ENCODE assay signal across 8 cellular contexts in genomic region chr5:131164931-131165727, GRCh38. TPM values are rescaled to one million over a fixed set of nuclear protein-coding genes. Genes with fewer than 3 reads are reported as not detected.
DNase-seq lines count a peak whose midpoint lies in the region; ATAC-seq and TF ChIP-seq lines count a peak whose summit lies in the region.

TSS of gene HINT1 (minus strand) at chr5:131165256. CDS start at chr5:131165205, 51 bp downstream.

- H2BK15ac ChIP-seq in mesendoderm (replicated peaks; ENCODE audit: low read depth): no peak within 1 kb of the TSS

- TF ChIP-seq CTCF in GM20000 (IDR thresholded peaks at IDR 0.05; ENCODE audit: extremely low read depth, missing control alignments): peak; percentile 7

- peak within 1 kb of the TSS; percentile 94 for H3K4ac ChIP-seq in mesendoderm (ENCODE audit: low read depth, low read length)

- H2BK120ac ChIP-seq in mesendoderm (ENCODE audit: low read depth, low read length): peak within 1 kb of the TSS; percentile 18

- ATAC-seq in effector memory CD8-positive, alpha-beta T cell (replicated peaks): peak; percentile 80

- H3K36me3 ChIP-seq in mesendoderm (ENCODE audit: control insufficient read depth, insufficient read depth, low read length): peaks cover 1% of the 10 kb centered on the region

- no peaks in the 10 kb centered on the region for H3K27me3 ChIP-seq in mesendoderm (ENCODE audit: insufficient read depth, low read length, poor library complexity)

- peaks cover 2% of the 10 kb centered on the region for H3K4me1 ChIP-seq in mesendoderm (ENCODE audit: control insufficient read depth, low read depth, low read length)

- peak within 1 kb of the TSS; percentile 68 for H4K5ac ChIP-seq in mesendoderm (ENCODE audit: low read length)

- peak within 1 kb of the TSS; percentile 98 for H4K8ac ChIP-seq in mesendoderm (ENCODE audit: low read depth, low read length)

- H3K4me3 ChIP-seq in mesendoderm (ENCODE audit: low read length): peak within 1 kb of the TSS; percentile 98

- H2BK5ac ChIP-seq in mesendoderm (ENCODE audit: low read length): peak within 1 kb of the TSS; percentile 85

- peak within 1 kb of the TSS; percentile 98 for H3K9ac ChIP-seq in mesendoderm (ENCODE audit: low read length)

- peaks cover 22 to 37% of the 10 kb centered on the region in 2 donors for H3K4me1 Mint-ChIP-seq in effector memory CD8-positive, alpha-beta T cell (ENCODE audit: low read depth in 2 of 2)

- H3K4me2 ChIP-seq in mesendoderm (ENCODE audit: low read length): peak within 1 kb of the TSS; percentile 79

- WGBS in mesendoderm (ENCODE audit: extremely low coverage, insufficient coverage, low lambda C conversion rate): no CpG with 5 or more reads among the region's 49 CpGs

- H3K9me3 Mint-ChIP-seq in effector memory CD8-positive, alpha-beta T cell: no peaks in the 10 kb centered on the region

- H3K4me3 Mint-ChIP-seq in effector memory CD8-positive, alpha-beta T cell: peak within 1 kb of the TSS; percentile 84 to 90

- peak within 1 kb of the TSS; percentile 93 to 94 for H3K27ac Mint-ChIP-seq in effector memory CD8-positive, alpha-beta T cell

- H3K56ac ChIP-seq in mesendoderm (ENCODE audit: low read length): peak within 1 kb of the TSS; percentile 98

- H3K23ac ChIP-seq in mesendoderm (ENCODE audit: low read length): peak within 1 kb of the TSS; percentile 94

- peak within 1 kb of the TSS; percentile 98 for H3K27ac ChIP-seq in mesendoderm (ENCODE audit: low read depth, low read length)

- peak; percentile 74 for DNase-seq in COLO829 (ENCODE audit: low spot score)
- DNase-seq in GM20000 (ENCODE audit: low spot score): peak; percentile 97
- peak; percentile 96 for DNase-seq in HT-29 (ENCODE audit: low spot score)
- peak; percentile 92 for DNase-seq in NK-92 treated with Interleukin-12 subunit alpha and Interleukin-12 subunit beta, amount 100 ng/mL, for 24 hours (lab: John Stamatoyannopoulos, UW)
- DNase-seq in activated CD8-positive, alpha-beta memory T cell treated with anti-CD3 and anti-CD28 coated beads for 4 hours (ENCODE audit: low read depth in 2 of 2): peak; percentile 85 to 86
- DNase-seq in effector memory CD8-positive, alpha-beta T cell: peak; percentile 87 to 90 (median 90)
- peak; percentile 95 for DNase-seq in mesendoderm
- peak; percentile 95 for DNase-seq in stimulated activated CD8-positive, alpha-beta memory T cell treated with anti-CD3 and anti-CD28 coated beads, Interleukin-15, amount 100 ng/mL, for 24 hours (ENCODE audit: low read depth)

- peaks cover 13% of the 10 kb centered on the region for H3K79me2 ChIP-seq in mesendoderm (ENCODE audit: control insufficient read depth, insufficient read depth, low read length)

- no peaks in the 10 kb centered on the region for H3K27me3 Mint-ChIP-seq in effector memory CD8-positive, alpha-beta T cell

- H3K18ac ChIP-seq in mesendoderm (ENCODE audit: low read length): peak within 1 kb of the TSS; percentile 75

- no peaks in the 10 kb centered on the region for H3K79me1 ChIP-seq in mesendoderm (ENCODE audit: low read length)

- H3K36me3 Mint-ChIP-seq in effector memory CD8-positive, alpha-beta T cell (ENCODE audit: insufficient read depth): peaks cover 56% of the 10 kb centered on the region

- H2AK5ac ChIP-seq in mesendoderm (ENCODE audit: low read length): no peak within 1 kb of the TSS

RNA-seq across cellular contexts. Expression of gene HINT1, which starts in this region (rescaled TPM):
- 132 and 136 TPM in 2 replicates for total RNA-seq in HT-29 (2014; rRNA removed; shearing (Covaris generic))
- polyA plus RNA-seq in mesendoderm (2013, experiment 1 of 2): 292 TPM
- 284 TPM for polyA plus RNA-seq in mesendoderm (2013, experiment 2 of 2)

Comparison
In these comparisons a context has a peak if more than half of its experiments do, and no peak if none do; other contexts are left out.
1. Peak in every context shown above with its lines: DNase-seq, ATAC-seq, H3K4me3 ChIP-seq and H3K27ac ChIP-seq.